23 cellular contexts compared by ENCODE assay signal in the genomic region with DNA sequence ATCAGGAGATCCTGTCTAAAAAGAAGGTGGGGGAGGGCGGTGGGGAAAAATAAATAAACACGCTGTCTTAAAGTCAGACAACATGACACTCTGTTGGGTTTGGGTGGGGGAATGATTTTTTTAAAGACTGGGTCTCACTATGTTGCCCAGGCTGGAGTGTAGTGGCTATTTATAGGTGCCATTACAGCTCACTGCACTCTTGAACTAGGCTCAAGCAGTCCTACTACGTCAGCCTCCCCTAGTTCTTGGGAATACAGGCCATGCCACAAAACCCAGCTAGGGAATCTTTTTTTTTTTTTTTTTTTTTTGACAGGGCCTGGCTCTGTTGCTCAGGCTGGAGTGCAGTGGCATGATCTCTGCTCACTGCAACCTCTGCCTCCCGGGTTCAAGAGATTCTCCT.
"Had no signal": no experiment of that assay in that cellular context is flagged by ENCODE, and none has a peak within 500 bp of the region (broad histone marks: within the 10 kb centered on the region; RNA-seq: fewer than 3 reads in every experiment).

No MANE protein-coding gene starts in this region.

- ATAC-seq: foreskin keratinocyte, left colon, right lobe of liver, T-cell, upper lobe of right lung had no signal

- H3K4me3 ChIP-seq: adrenal gland, right lobe of liver, spleen, upper lobe of right lung had no signal

- H3K36me3 Mint-ChIP-seq: activated naive CD8-positive, alpha-beta T cell had no signal

- H3K27me3 Mint-ChIP-seq: activated naive CD8-positive, alpha-beta T cell; naive B cell; T-cell had no signal

- H3K27ac Mint-ChIP-seq: activated naive CD8-positive, alpha-beta T cell; activated T-helper 2 cell treated with anti-CD3 and anti-CD28 coated beads, Interferon-gamma antibody, Interleukin-2, Interleukin-4, amounts not matched to agents 10 μg/mL and 5 μg/mL and 100 μg/mL, durations not matched to agents 14 hours and 24 hours and 36 hours; T-cell; T-helper 2 cell treated with Interferon-gamma antibody and Interleukin-4, amounts not matched to agents 5 μg/mL and 100 μg/mL, for 36 hours had no signal

- FAIRE-seq: bronchial epithelial cell, keratinocyte had no signal

- H3K4me3 Mint-ChIP-seq: activated naive CD8-positive, alpha-beta T cell; T-cell; T-helper 2 cell treated with Interferon-gamma antibody and Interleukin-4, amounts not matched to agents 5 μg/mL and 100 μg/mL, for 36 hours had no signal

- DNase-seq: activated CD4-positive, alpha-beta T cell treated with anti-CD3 and anti-CD28 coated beads for 1 hour; activated naive CD4-positive, alpha-beta T cell; activated T-cell treated with anti-CD3 and anti-CD28 coated beads, Interleukin-2, amount 50 U/mL, for 1 hour; adrenal gland; cerebellar nuclear complex; foreskin keratinocyte; left colon; mesendoderm; naive B cell; nucleus accumbens; posterior cingulate gyrus; right lobe of liver; spleen; stimulated activated CD4-positive, alpha-beta T cell treated with anti-CD3 and anti-CD28 coated beads, Interleukin-4, amount 100 ng/mL, for 1 hour; stimulated activated naive CD4-positive, alpha-beta T cell treated with Interleukin-2 at 50 U/mL for 16 hours; T-cell; upper lobe of right lung; WERI-Rb-1 had no signal

- H3K9me3 Mint-ChIP-seq: activated T-helper 2 cell treated with anti-CD3 and anti-CD28 coated beads, Interferon-gamma antibody, Interleukin-2, Interleukin-4, amounts not matched to agents 10 μg/mL and 5 μg/mL and 100 μg/mL, durations not matched to agents 14 hours and 24 hours and 36 hours; naive B cell; T-cell; T-helper 2 cell treated with Interferon-gamma antibody and Interleukin-4, amounts not matched to agents 5 μg/mL and 100 μg/mL, for 36 hours had no signal

- H3K27me3 ChIP-seq: adrenal gland, foreskin keratinocyte, right lobe of liver, spleen, upper lobe of right lung had no signal

- H3K9me3 ChIP-seq: adrenal gland, right lobe of liver, spleen, upper lobe of right lung had no signal

- H3K27ac ChIP-seq: spleen, upper lobe of right lung, WERI-Rb-1 had no signal
